Comparison of ENCODE assay signal across 18 cellular contexts in the genomic region with DNA sequence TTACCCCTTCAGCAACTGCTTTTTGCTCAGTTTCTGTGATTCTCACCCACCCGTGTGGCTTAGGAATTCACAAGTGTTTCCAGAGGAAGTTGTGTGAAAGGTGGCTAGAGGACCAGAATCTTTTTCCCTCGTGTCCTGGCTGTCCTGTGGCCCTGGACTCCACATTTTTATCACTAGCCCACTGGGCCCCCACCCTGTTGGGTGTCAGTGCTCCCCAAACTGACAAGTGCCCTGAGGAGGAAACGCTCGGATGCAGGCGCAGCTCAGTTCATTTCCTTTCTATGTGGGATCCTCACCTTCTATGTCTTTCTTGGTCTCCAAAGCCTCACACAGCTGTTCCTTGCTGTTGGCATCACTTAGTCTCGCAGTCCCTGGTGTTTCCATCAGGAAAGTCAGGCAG.
DNase-seq lines count a peak whose midpoint lies in the region; ATAC-seq, FAIRE-seq and TF ChIP-seq lines count a peak whose summit lies in the region.
"Had no signal": no experiment of that assay in that cellular context is flagged by ENCODE, and none has a peak within 500 bp of the region (broad histone marks: within the 10 kb centered on the region; RNA-seq: fewer than 3 reads in every experiment).

No MANE protein-coding gene starts in this region.

- H3K36me3 Mint-ChIP-seq in WTC11: no peaks in the 10 kb centered on the region

- FAIRE-seq in kidney (lab: Jason Lieb, UNC): no peak
- FAIRE-seq: GM12878 had no signal

- H3K4me1 ChIP-seq in kidney (ENCODE audit: control insufficient read depth in 1 of 2, insufficient read depth in 1 of 2, low read depth in 1 of 2, low read length in 2 of 2): no peaks in the 10 kb centered on the region
- H3K4me1 ChIP-seq in right atrium auricular region: no peaks in the 10 kb centered on the region
- H3K4me1 ChIP-seq in A673 (ENCODE audit: insufficient read depth, low read length, poor library complexity, severe bottlenecking): no peaks in the 10 kb centered on the region

- peak; percentile 44 for DNase-seq in activated CD8-positive, alpha-beta memory T cell treated with anti-CD3 and anti-CD28 coated beads for 24 hours
- no peak for DNase-seq in activated CD8-positive, alpha-beta memory T cell treated with anti-CD3 and anti-CD28 coated beads, Interleukin-2, amount 50 U/mL, for 4 hours
- DNase-seq in WTC11 (ENCODE audit: low spot score) (peak; percentile 4), kidney (peak; percentile 34), right atrium auricular region (ENCODE audit: low spot score) (no peak), A673 (ENCODE audit: low spot score) (no peak)
- DNase-seq in stimulated activated CD8-positive, alpha-beta memory T cell treated with anti-CD3 and anti-CD28 coated beads, Interleukin-4, amount 100 ng/mL, for 48 hours: peak; percentile 11
- DNase-seq: AML-193; CD4-positive, CD25-positive, alpha-beta regulatory T cell; DMS79; H9; Kasumi-1; NCI-H1105 treated with DMSO at 0.1 percent for 48 hours; NCI-H187; NCI-H446; NCI-H774 had no signal

- H3K27me3 Mint-ChIP-seq in WTC11 (ENCODE audit: low read depth): peaks cover 90% of the 10 kb centered on the region
- H3K27me3 Mint-ChIP-seq: CD4-positive, CD25-positive, alpha-beta regulatory T cell had no signal

- H3K9me3 ChIP-seq in kidney (ENCODE audit: control insufficient read depth in 1 of 2, low read length in 2 of 2) (no peaks in the 10 kb centered on the region), right atrium auricular region (no peaks in the 10 kb centered on the region), A673 (ENCODE audit: low read depth, low read length, poor library complexity, severe bottlenecking) (no peaks in the 10 kb centered on the region)

- H3K4me3 Mint-ChIP-seq in WTC11: no peak overlapping the region
- H3K4me3 Mint-ChIP-seq: CD4-positive, CD25-positive, alpha-beta regulatory T cell; H9 had no signal

- H3K27me3 ChIP-seq in right atrium auricular region (no peaks in the 10 kb centered on the region), A673 (replicated peaks; ENCODE audit: insufficient read depth, low read depth, low read length, poor library complexity) (peaks cover 3% of the 10 kb centered on the region)

- TF ChIP-seq CTCF in WTC11 (IDR thresholded peaks at IDR 0.05) (no peak), kidney (IDR thresholded peaks at IDR 0.05; ENCODE audit: borderline replicate concordance, extremely low read depth, insufficient read depth) (no peak), right atrium auricular region (IDR thresholded peaks at IDR 0.05) (no peak), A673 (conservative IDR thresholded peaks at IDR 0.05; ENCODE audit: low read depth, low read length) (no peak)

- H3K4me3 ChIP-seq in kidney (ENCODE audit: low read length in 2 of 2) (no peak overlapping the region), right atrium auricular region (no peak overlapping the region), A673 (ENCODE audit: low read depth, low read length, poor library complexity, severe bottlenecking) (no peak overlapping the region)
- H3K4me3 ChIP-seq: GM12878 had no signal

- POLR2A ChIA-PET in WTC11 (lab: Charles Lee): no interaction called here
- POLR2A ChIA-PET in A673 (lab: Charles Lee; ENCODE audit: low non-redundant PET): no interaction called here

- no peak overlapping the region for H3K9ac ChIP-seq in kidney (ENCODE audit: low read length in 2 of 2)

- no peak for ATAC-seq in WTC11
- ATAC-seq in GM21526 (IDR thresholded peaks at IDR 0.05; ENCODE audit: low FRiP score, unreplicated experiment): no peak
- ATAC-seq: GM12878 had no signal

- intact Hi-C loops in kidney (cut with DNase I) (no loop called here), A673 (cut with micrococcal nuclease; ENCODE audit: unreplicated experiment) (no loop called here)

- H3K4me1 Mint-ChIP-seq in WTC11: no peaks in the 10 kb centered on the region

- H3K36me3 ChIP-seq in kidney (ENCODE audit: control insufficient read depth in 1 of 2, insufficient read depth in 2 of 2, low read length in 2 of 2) (no peaks in the 10 kb centered on the region), right atrium auricular region (no peaks in the 10 kb centered on the region), A673 (ENCODE audit: insufficient read depth, low read length, poor library complexity, severe bottlenecking) (no peaks in the 10 kb centered on the region)

- no peak overlapping the region for H3K27ac Mint-ChIP-seq in WTC11
- H3K27ac Mint-ChIP-seq: CD4-positive, CD25-positive, alpha-beta regulatory T cell; H9 had no signal

- H3K9me3 Mint-ChIP-seq in WTC11: peaks cover 13% of the 10 kb centered on the region
- H3K9me3 Mint-ChIP-seq: H9 had no signal

- H3K27ac ChIP-seq in kidney (ENCODE audit: low read depth in 2 of 2, low read length in 2 of 2) (no peak overlapping the region), right atrium auricular region (no peak overlapping the region), A673 (ENCODE audit: low read depth, low read length, poor library complexity, severe bottlenecking) (no peak overlapping the region)

- CTCF ChIA-PET in WTC11 (lab: Charles Lee) (no interaction called here), A673 (lab: Charles Lee) (no interaction called here)

- BruUV-seq in A673 (replicated peaks; lab: Mats Ljungman, UMichigan): no TSS peak

TF ChIP-seq in WTC11, 78 proteins besides CTCF, POLR2A, EP300 and RAD21 (continues in another document):
- TF ChIP-seq, protein P1, sequence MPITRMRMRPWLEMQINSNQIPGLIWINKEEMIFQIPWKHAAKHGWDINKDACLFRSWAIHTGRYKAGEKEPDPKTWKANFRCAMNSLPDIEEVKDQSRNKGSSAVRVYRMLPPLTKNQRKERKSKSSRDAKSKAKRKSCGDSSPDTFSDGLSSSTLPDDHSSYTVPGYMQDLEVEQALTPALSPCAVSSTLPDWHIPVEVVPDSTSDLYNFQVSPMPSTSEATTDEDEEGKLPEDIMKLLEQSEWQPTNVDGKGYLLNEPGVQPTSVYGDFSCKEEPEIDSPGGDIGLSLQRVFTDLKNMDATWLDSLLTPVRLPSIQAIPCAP (CRISPR knock-in tag; IDR thresholded peaks at IDR 0.05): no peak
- TF ChIP-seq GRHL2 (CRISPR knock-in tag; IDR thresholded peaks at IDR 0.05; ENCODE audit: insufficient replicate concordance, severe bottlenecking) (no peak), MYBL2 (CRISPR knock-in tag; IDR thresholded peaks at IDR 0.05) (no peak), ATF1 (CRISPR knock-in tag; IDR thresholded peaks at IDR 0.05) (no peak), KAT7 (CRISPR knock-in tag; IDR thresholded peaks at IDR 0.05; ENCODE audit: borderline replicate concordance) (no peak), NFYB (CRISPR knock-in tag; conservative IDR thresholded peaks at IDR 0.05; ENCODE audit: low read depth) (no peak), GABPB1 (CRISPR knock-in tag; IDR thresholded peaks at IDR 0.05) (no peak), ZMAT4 (CRISPR knock-in tag; IDR thresholded peaks at IDR 0.05) (no peak), NR3C1 (CRISPR knock-in tag; conservative IDR thresholded peaks at IDR 0.05; ENCODE audit: low read depth) (no peak), OVOL2 (CRISPR knock-in tag; IDR thresholded peaks at IDR 0.05; ENCODE audit: borderline replicate concordance) (no peak), SMAD4 (CRISPR knock-in tag; IDR thresholded peaks at IDR 0.05) (no peak), ZNF121 (CRISPR knock-in tag; IDR thresholded peaks at IDR 0.05) (no peak), ZNF423 (CRISPR knock-in tag; IDR thresholded peaks at IDR 0.05) (no peak), ZNF532 (CRISPR knock-in tag; IDR thresholded peaks at IDR 0.05; ENCODE audit: borderline replicate concordance) (no peak), PRRX2 (CRISPR knock-in tag; IDR thresholded peaks at IDR 0.05) (no peak), ZNF219 (CRISPR knock-in tag; IDR thresholded peaks at IDR 0.05; ENCODE audit: borderline replicate concordance) (no peak)
- TF ChIP-seq, protein P2, sequence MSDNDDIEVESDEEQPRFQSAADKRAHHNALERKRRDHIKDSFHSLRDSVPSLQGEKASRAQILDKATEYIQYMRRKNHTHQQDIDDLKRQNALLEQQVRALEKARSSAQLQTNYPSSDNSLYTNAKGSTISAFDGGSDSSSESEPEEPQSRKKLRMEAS (CRISPR knock-in tag; IDR thresholded peaks at IDR 0.05): no peak

Comparison
In these comparisons a context has a peak if more than half of its experiments do, and no peak if none do; other contexts are left out.
1. DNase-seq: peak in activated CD8-positive, alpha-beta memory T cell treated with anti-CD3 and anti-CD28 coated beads for 24 hours (single experiment), WTC11 (single experiment), kidney (single experiment) and stimulated activated CD8-positive, alpha-beta memory T cell treated with anti-CD3 and anti-CD28 coated beads, Interleukin-4, amount 100 ng/mL, for 48 hours (single experiment); none in activated CD8-positive, alpha-beta memory T cell treated with anti-CD3 and anti-CD28 coated beads, Interleukin-2, amount 50 U/mL, for 4 hours (single experiment), right atrium auricular region (single experiment) and A673 (single experiment).